8 cellular contexts compared by ENCODE assay signal in genomic region chr11:95704865-95705264, GRCh38.
DNase-seq lines count a peak whose midpoint lies in the region; ATAC-seq, FAIRE-seq and TF ChIP-seq lines count a peak whose summit lies in the region.

No MANE protein-coding gene starts in this region.

- FAIRE-seq in GM12892 (lab: Jason Lieb, UNC) (peak; percentile 62), GM12891 (lab: Jason Lieb, UNC) (no peak)

- no peak for DNase-seq in GM12892 (ENCODE audit: insufficient read length)
- DNase-seq in left colon, result no peak
- no peak for DNase-seq in stomach
- no peak for DNase-seq in colonic mucosa
- no peak for DNase-seq in NK-92 treated with Interleukin-12 subunit alpha and Interleukin-12 subunit beta, amount 100 ng/mL, for 24 hours (lab: John Stamatoyannopoulos, UW)
- no peak for DNase-seq in neuronal stem cell (ENCODE audit: low spot score)
- no peak for DNase-seq in GM12891 (ENCODE audit: insufficient read length, low spot score)

- H3K4ac ChIP-seq in neuronal stem cell (ENCODE audit: low read length), result no peak overlapping the region

- no peak overlapping the region for H3K18ac ChIP-seq in neuronal stem cell (ENCODE audit: low read length)

- no peak for TF ChIP-seq EP300 in stomach (IDR thresholded peaks at IDR 0.05)

- H2BK12ac ChIP-seq in neuronal stem cell (ENCODE audit: low read length), result no peak overlapping the region

- H2AK5ac ChIP-seq in neuronal stem cell (ENCODE audit: low read depth, low read length), result no peak overlapping the region

- peaks cover 12 to 48% (median 34%) of the 10 kb centered on the region in 4 donors for H3K4me1 ChIP-seq in stomach
- no peaks in the 10 kb centered on the region for H3K4me1 ChIP-seq in colonic mucosa
- H3K4me1 ChIP-seq in neuronal stem cell (ENCODE audit: control insufficient read depth in 2 of 2, insufficient read depth in 1 of 2, low read depth in 1 of 2, low read length in 2 of 2), result peaks cover 5 to 6% of the 10 kb centered on the region in 2 donors

- peak; percentile 46 for ATAC-seq in left colon

- 14 to 49% (median 31%) methylated on average over 3 of the region's 3 CpGs for WGBS in stomach, 5 donors
- no CpG with 5 or more reads among the region's 3 CpGs for WGBS in neuronal stem cell (ENCODE audit: extremely low coverage in 2 of 2, insufficient read length in 2 of 2, insufficient replicate concordance in 1 of 2), 2 donors

- intact Hi-C loops in left colon (cut with DNase I, micrococcal nuclease) (loop anchor here in 1 of 2 donors (10.0 kb wide), 1 partner anchor 550 kb away; no protein-coding TSS in a partner anchor), stomach (cut with DNase I; ENCODE audit: low total_unique reads) (loop anchor here (5.0 kb wide), 1 partner anchor 543 kb away; no protein-coding TSS in a partner anchor), colonic mucosa (cut with DNase I) (loop anchor here (2.0 to 5.0 kb wide), 2 partner anchors 57 to 552 kb away; no protein-coding TSS in a partner anchor)

- H3K4me3 ChIP-seq in stomach, result no peak overlapping the region
- no peak overlapping the region for H3K4me3 ChIP-seq in colonic mucosa
- no peak overlapping the region for H3K4me3 ChIP-seq in neuronal stem cell (ENCODE audit: low read length in 2 of 2)

- H3K4me2 ChIP-seq in neuronal stem cell (ENCODE audit: insufficient read depth, low read length, poor library complexity, severe bottlenecking), result no peak overlapping the region

- H3K9ac ChIP-seq in colonic mucosa (ENCODE audit: low read depth in 2 of 2, low read length in 2 of 2), result no peak overlapping the region
- no peak overlapping the region for H3K9ac ChIP-seq in neuronal stem cell (ENCODE audit: low read depth, low read length, poor library complexity)

- no peak overlapping the region for H4K91ac ChIP-seq in neuronal stem cell (ENCODE audit: low read depth, low read length, poor library complexity)

- H3K27ac ChIP-seq in VCaP (peak overlapping the region; percentile 92), stomach (peak overlapping the region in 4 of 5 donors; percentile 30 to 63 (median 53)), colonic mucosa (no peak overlapping the region), neuronal stem cell (replicated peaks; ENCODE audit: low read length) (no peak overlapping the region)

- no peak overlapping the region for H2AFZ ChIP-seq in neuronal stem cell (ENCODE audit: low read length)

- no peak overlapping the region for H3K14ac ChIP-seq in neuronal stem cell (ENCODE audit: low read length)

- H2BK120ac ChIP-seq in neuronal stem cell (ENCODE audit: low read depth, low read length), result no peak overlapping the region

- H3K23ac ChIP-seq in neuronal stem cell (ENCODE audit: low read depth, low read length, poor library complexity), result no peak overlapping the region

- H3K79me1 ChIP-seq in neuronal stem cell (ENCODE audit: low read depth, low read length), result no peaks in the 10 kb centered on the region

- H3K9me3 ChIP-seq in stomach (no peaks in the 10 kb centered on the region), colonic mucosa (no peaks in the 10 kb centered on the region), neuronal stem cell (replicated peaks in 1 of 2; ENCODE audit: control insufficient read depth in 2 of 2, insufficient read depth in 1 of 2, low read depth in 1 of 2, low read length in 2 of 2) (no peaks in the 10 kb centered on the region)

- TF ChIP-seq CTCF in VCaP (conservative IDR thresholded peaks at IDR 0.05), result no peak
- no peak for TF ChIP-seq CTCF in stomach (IDR thresholded peaks at IDR 0.05)
- TF ChIP-seq CTCF in colonic mucosa (IDR thresholded peaks at IDR 0.05), result no peak

- H2BK15ac ChIP-seq in neuronal stem cell (ENCODE audit: low read length), result no peak overlapping the region

- no peak for TF ChIP-seq POLR2A in GM12892 (IDR thresholded peaks at IDR 0.05; ENCODE audit: low read depth, low read length)
- no peak for TF ChIP-seq POLR2A in stomach (IDR thresholded peaks at IDR 0.05)
- TF ChIP-seq POLR2A in GM12891 (IDR thresholded peaks at IDR 0.05; ENCODE audit: low read depth, low read length), result no peak

- no peak overlapping the region for H4K8ac ChIP-seq in neuronal stem cell (ENCODE audit: low read depth, low read length)

- H3K36me3 ChIP-seq in stomach (no peaks in the 10 kb centered on the region), colonic mucosa (no peaks in the 10 kb centered on the region), neuronal stem cell (replicated peaks in 1 of 2; ENCODE audit: control insufficient read depth in 2 of 2, insufficient read depth in 2 of 2, low read length in 2 of 2) (no peaks in the 10 kb centered on the region)

- no peak overlapping the region for H2BK5ac ChIP-seq in neuronal stem cell (ENCODE audit: low read length)

- H3K27me3 ChIP-seq in stomach, result no peaks in the 10 kb centered on the region
- H3K27me3 ChIP-seq in colonic mucosa, result no peaks in the 10 kb centered on the region
- no peaks in the 10 kb centered on the region for H3K27me3 ChIP-seq in neuronal stem cell (ENCODE audit: control insufficient read depth in 3 of 3, insufficient read depth in 3 of 3, low read depth in 1 of 3, low read length in 3 of 3)

TF ChIP-seq in GM12891, 5 proteins besides CTCF, POLR2A, EP300 and RAD21:
- TF ChIP-seq PAX5 (IDR thresholded peaks at IDR 0.05; ENCODE audit: insufficient read depth, low read length, severe bottlenecking) (no peak), SPI1 (IDR thresholded peaks at IDR 0.05; ENCODE audit: low read depth, low read length) (no peak), TAF1 (IDR thresholded peaks at IDR 0.05; ENCODE audit: low read depth, low read length) (no peak), POLR2AphosphoS5 (IDR thresholded peaks at IDR 0.05; ENCODE audit: low read depth, low read length) (no peak), POU2F2 (IDR thresholded peaks at IDR 0.05; ENCODE audit: low read depth, low read length) (no peak)

Comparison
In these comparisons a context has a peak if more than half of its experiments do, and no peak if none do; other contexts are left out.
1. H3K27ac ChIP-seq: peak in VCaP (single experiment) and stomach (4 of 5); none in colonic mucosa (single experiment) and neuronal stem cell (single experiment).